Comparison of ENCODE assay signal across 19 cellular contexts in genomic region chr1:63643517-63643916, GRCh38. TPM values are rescaled to one million over a fixed set of nuclear protein-coding genes. Genes with fewer than 3 reads are reported as not detected.
DNase-seq lines count a peak whose midpoint lies in the region; ATAC-seq and TF ChIP-seq lines count a peak whose summit lies in the region.
"Had no signal": no experiment of that assay in that cellular context is flagged by ENCODE, and none has a peak within 500 bp of the region (broad histone marks: within the 10 kb centered on the region; RNA-seq: fewer than 3 reads in every experiment).

No MANE protein-coding gene starts in this region.

- H3K27ac ChIP-seq in body of pancreas: peak overlapping the region; percentile 29 to 46 (median 38)
- peak overlapping the region; percentile 63 to 77 for H3K27ac ChIP-seq in right atrium auricular region
- H3K27ac ChIP-seq in neutrophil: peak overlapping the region; percentile 0
- H3K27ac ChIP-seq: adrenal gland, BLaER1, SK-N-MC had no signal

- H3K4me1 ChIP-seq in body of pancreas: peaks cover 75% of the 10 kb centered on the region
- peaks cover 0 to 28% of the 10 kb centered on the region in 2 donors for H3K4me1 ChIP-seq in right atrium auricular region
- H3K4me1 ChIP-seq in neutrophil (ENCODE audit: control insufficient read depth in 1 of 2, insufficient read depth in 1 of 2, low read depth in 1 of 2, low read length in 1 of 2): peaks cover 22 to 26% of the 10 kb centered on the region in 2 experiments
- H3K4me1 ChIP-seq: adrenal gland had no signal

- H3K27me3 Mint-ChIP-seq in Calu3 (ENCODE audit: unreplicated experiment): no peaks in the 10 kb centered on the region

- TF ChIP-seq CTCF in Calu3 (IDR thresholded peaks at IDR 0.05; ENCODE audit: unreplicated experiment) (no peak), body of pancreas (IDR thresholded peaks at IDR 0.05) (no peak), right atrium auricular region (IDR thresholded peaks at IDR 0.05) (no peak), neutrophil (IDR thresholded peaks at IDR 0.05) (no peak)

- 36 to 86% methylated on average over 3 of the region's 3 CpGs for WGBS in body of pancreas, 2 donors

- no peak for TF ChIP-seq POLR2A in body of pancreas (IDR thresholded peaks at IDR 0.05)

- H3K9me3 ChIP-seq in body of pancreas (no peaks in the 10 kb centered on the region), right atrium auricular region (no peaks in the 10 kb centered on the region), neutrophil (no peaks in the 10 kb centered on the region)
- H3K9me3 ChIP-seq: adrenal gland had no signal

- peaks cover 78% of the 10 kb centered on the region for H3K4me1 Mint-ChIP-seq in Calu3 (ENCODE audit: low read depth, unreplicated experiment)

- peaks cover 3% of the 10 kb centered on the region for H3K9me3 Mint-ChIP-seq in Calu3 (ENCODE audit: low read depth, unreplicated experiment)
- H3K9me3 Mint-ChIP-seq: WTC11 had no signal

- H3K27me3 ChIP-seq in body of pancreas (no peaks in the 10 kb centered on the region), right atrium auricular region (no peaks in the 10 kb centered on the region), neutrophil (no peaks in the 10 kb centered on the region)
- H3K27me3 ChIP-seq: adrenal gland, BLaER1 had no signal

- peaks cover 22% of the 10 kb centered on the region for H3K36me3 Mint-ChIP-seq in Calu3 (ENCODE audit: insufficient read depth, unreplicated experiment)

- H3K4me3 ChIP-seq in body of pancreas (no peak overlapping the region), right atrium auricular region (no peak overlapping the region), neutrophil (ENCODE audit: low read depth in 1 of 2, low read length in 1 of 2) (no peak overlapping the region)
- H3K4me3 ChIP-seq: adrenal gland, BLaER1, lung, SK-N-MC had no signal

- H3K4me3 Mint-ChIP-seq in Calu3 (ENCODE audit: low read depth, unreplicated experiment): peak overlapping the region; percentile 2
- H3K4me3 Mint-ChIP-seq: WTC11 had no signal

- ATAC-seq in body of pancreas: peak; percentile 13
- ATAC-seq in GM21723 (IDR thresholded peaks at IDR 0.05; ENCODE audit: unreplicated experiment): no peak
- ATAC-seq: WTC11 had no signal

- H3K36me3 ChIP-seq in body of pancreas (replicated peaks in 1 of 2; ENCODE audit: insufficient read depth in 1 of 2, low read depth in 2 of 2) (no peaks in the 10 kb centered on the region), right atrium auricular region (peaks cover 24% of the 10 kb centered on the region), neutrophil (peaks cover 23% of the 10 kb centered on the region)

- H3K27ac Mint-ChIP-seq in Calu3 (ENCODE audit: unreplicated experiment): peak overlapping the region; percentile 75
- H3K27ac Mint-ChIP-seq: WTC11 had no signal

- BruUV-seq in Calu3 (replicated peaks; lab: Mats Ljungman, UMichigan): no TSS peak

- intact Hi-C loops in Calu3 (cut with micrococcal nuclease; ENCODE audit: unreplicated experiment) (no loop called here), body of pancreas (cut with DNase I) (no loop called here)

- DNase-seq in Calu3 (peak; percentile 23), body of pancreas (no peak), right atrium auricular region (ENCODE audit: low spot score) (no peak), NCI-H82 treated with DMSO at 0.1 percent for 48 hours (lab: John Stamatoyannopoulos, UW; ENCODE audit: unreplicated experiment) (no peak), T-helper 9 cell (no peak)
- no peak for DNase-seq in activated CD4-positive, alpha-beta T cell treated with anti-CD3 and anti-CD28 coated beads, Interleukin-2, amount 50 U/mL, for 4 hours
- DNase-seq: ACHN; activated gamma-delta T cell treated with Interleukin-2 at 50 U/mL for 16 hours; adrenal gland; head of caudate nucleus; NCI-H1436; nucleus accumbens; stimulated activated CD8-positive, alpha-beta memory T cell treated with anti-CD3 and anti-CD28 coated beads, Interleukin-4, amount 100 ng/mL, for 48 hours had no signal

- CTCF ChIA-PET in Calu3 (lab: Charles Lee): interaction anchor here (1.5 to 2.8 kb wide), 2 partner anchors 17 to 31 kb away, joined by 4 to 11 read pairs; no protein-coding TSS in a partner anchor

RNA-seq across cellular contexts. Expression of gene PGM1, which starts 50.3 kb away (rescaled TPM):
- 52.9 and 56.6 TPM in 2 replicates for total RNA-seq in Calu3 (2022)
- 100 to 1,000 TPM in 1 of 2 donors, 10 to 100 TPM in 1; 68.5 to 123 TPM for total RNA-seq in body of pancreas
- 100 to 1,000 TPM; 171 to 258 TPM for total RNA-seq in right atrium auricular region

Comparison
In these comparisons a context has a peak if more than half of its experiments do, and no peak if none do; other contexts are left out.
1. H3K27ac ChIP-seq: peak in every context shown above with its lines; median percentile 70 in right atrium auricular region; 38 in body of pancreas; 0 in neutrophil.